8 cellular contexts compared by ENCODE assay signal in genomic region chr2:174633621-174633927, GRCh38. TPM values are rescaled to one million over a fixed set of nuclear protein-coding genes. Genes with fewer than 3 reads are reported as not detected.
DNase-seq lines count a peak whose midpoint lies in the region; ATAC-seq and TF ChIP-seq lines count a peak whose summit lies in the region.

No MANE protein-coding gene starts in this region.

- no peak for DNase-seq in activated CD8-positive, alpha-beta memory T cell treated with anti-CD3 and anti-CD28 coated beads, Interleukin-2, amount 10 ng/mL, durations not matched to agents 7 days and 5 days
- no peak for DNase-seq in activated CD8-positive, alpha-beta memory T cell treated with anti-CD3 and anti-CD28 coated beads, Interleukin-2, amount 50 U/mL, for 48 hours
- no peak for DNase-seq in adipocyte (ENCODE audit: low read depth)
- no peak for DNase-seq in memory B cell (ENCODE audit: low spot score in 2 of 2)
- DNase-seq in transverse colon = no peak
- DNase-seq in NCI-H1092 treated with DMSO at 0.1 percent for 48 hours (lab: John Stamatoyannopoulos, UW) = no peak
- no peak for DNase-seq in NCI-H2107 (lab: John Stamatoyannopoulos, UW)

- no peaks in the 10 kb centered on the region for H3K27me3 Mint-ChIP-seq in activated CD8-positive, alpha-beta memory T cell treated with anti-CD3 and anti-CD28 coated beads, Interleukin-2, amount 10 ng/mL, durations not matched to agents 7 days and 5 days
- H3K27me3 Mint-ChIP-seq in memory B cell = no peaks in the 10 kb centered on the region

- peaks cover 72% of the 10 kb centered on the region for H3K4me1 ChIP-seq in adipocyte (ENCODE audit: control insufficient read depth, insufficient read depth, low read length)
- H3K4me1 ChIP-seq in transverse colon = peaks cover 5 to 54% (median 16%) of the 10 kb centered on the region in 4 donors

- TF ChIP-seq CTCF in transverse colon (IDR thresholded peaks at IDR 0.05) = no peak

- H3K36me3 ChIP-seq in adipocyte (ENCODE audit: control insufficient read depth, insufficient read depth, low read length, severe bottlenecking) = no peaks in the 10 kb centered on the region
- no peaks in the 10 kb centered on the region for H3K36me3 ChIP-seq in transverse colon

- H3K9ac ChIP-seq in adipocyte (ENCODE audit: low read length) = peak overlapping the region; percentile 71

- no peaks in the 10 kb centered on the region for H3K9me3 Mint-ChIP-seq in activated CD8-positive, alpha-beta memory T cell treated with anti-CD3 and anti-CD28 coated beads, Interleukin-2, amount 10 ng/mL, durations not matched to agents 7 days and 5 days (ENCODE audit: low read depth)
- no peaks in the 10 kb centered on the region for H3K9me3 Mint-ChIP-seq in memory B cell

- H3K36me3 Mint-ChIP-seq in activated CD8-positive, alpha-beta memory T cell treated with anti-CD3 and anti-CD28 coated beads, Interleukin-2, amount 10 ng/mL, durations not matched to agents 7 days and 5 days = peaks cover 50% of the 10 kb centered on the region
- H3K36me3 Mint-ChIP-seq in memory B cell = peaks cover 19% of the 10 kb centered on the region

- TF ChIP-seq POLR2A in transverse colon (IDR thresholded peaks at IDR 0.05) = no peak

- no peak for TF ChIP-seq EP300 in transverse colon (IDR thresholded peaks at IDR 0.05; ENCODE audit: low read depth)

- intact Hi-C loops in transverse colon (cut with DNase I; ENCODE audit: low total_unique reads) = no loop called here

- in situ Hi-C loops in transverse colon (cut with MboI; ENCODE audit: low pct_ligation_motif_present in 1 of 4, low pct_unique_long_range_greater_than_20kb in 1 of 4, low sequenced_read_pairs in 3 of 4) = no loop called here

- H3K4me1 Mint-ChIP-seq in activated CD8-positive, alpha-beta memory T cell treated with anti-CD3 and anti-CD28 coated beads, Interleukin-2, amount 10 ng/mL, durations not matched to agents 7 days and 5 days = peaks cover 68% of the 10 kb centered on the region
- peaks cover 50% of the 10 kb centered on the region for H3K4me1 Mint-ChIP-seq in memory B cell

- peak overlapping the region; percentile 100 for H3K27ac Mint-ChIP-seq in activated CD8-positive, alpha-beta memory T cell treated with anti-CD3 and anti-CD28 coated beads, Interleukin-2, amount 10 ng/mL, durations not matched to agents 7 days and 5 days
- H3K27ac Mint-ChIP-seq in memory B cell = peak overlapping the region; percentile 99

- ATAC-seq in activated CD8-positive, alpha-beta memory T cell treated with anti-CD3 and anti-CD28 coated beads, Interleukin-2, amount 10 ng/mL, durations not matched to agents 7 days and 5 days = no peak
- ATAC-seq in memory B cell (ENCODE audit: low read depth) (peak; percentile 17), HG02970 (IDR thresholded peaks at IDR 0.05; ENCODE audit: low FRiP score, unreplicated experiment) (no peak)

- H3K9me3 ChIP-seq in adipocyte (ENCODE audit: control insufficient read depth, low read length) (no peaks in the 10 kb centered on the region), transverse colon (no peaks in the 10 kb centered on the region)

- peak overlapping the region; percentile 99 for H3K4me3 Mint-ChIP-seq in activated CD8-positive, alpha-beta memory T cell treated with anti-CD3 and anti-CD28 coated beads, Interleukin-2, amount 10 ng/mL, durations not matched to agents 7 days and 5 days
- H3K4me3 Mint-ChIP-seq in memory B cell = peak overlapping the region; percentile 89

- H3K27me3 ChIP-seq in adipocyte (replicated peaks; ENCODE audit: control insufficient read depth, insufficient read depth, low read length) (no peaks in the 10 kb centered on the region), transverse colon (no peaks in the 10 kb centered on the region)

- CTCF ChIA-PET in activated CD8-positive, alpha-beta memory T cell treated with anti-CD3 and anti-CD28 coated beads, Interleukin-2, amount 10 ng/mL, durations not matched to agents 7 days and 5 days (lab: Charles Lee) = interaction anchor here (0.7 to 7.2 kb wide), 10 partner anchors 15 to 115 kb away, joined by 3 to 70 read pairs (median 8); partner anchors contain the start of gene WIPF1

- 41 to 49% methylated on average over 8 of the region's 8 CpGs for WGBS in transverse colon (ENCODE audit: low coverage in 1 of 2), 2 donors

- peak overlapping the region; percentile 72 to 78 (median 74) for H3K27ac ChIP-seq in transverse colon

- H3K4me3 ChIP-seq in adipocyte (ENCODE audit: low read length) (peak overlapping the region; percentile 38), transverse colon (peak overlapping the region in 3 of 4 donors; percentile 5 to 41 (median 18))

RNA-seq across cellular contexts. Expression of gene WIPF1, which starts 36.0 kb away (rescaled TPM):
- 100 to 1,000 TPM; 465 to 588 TPM for total RNA-seq in activated CD8-positive, alpha-beta memory T cell treated with anti-CD3 and anti-CD28 coated beads, Interleukin-2, amount 10 ng/mL, durations not matched to agents 7 days and 5 days
- 10 to 100 TPM in 3 of 4 donors, 1 to 10 TPM in 1; 8.5 to 32.6 (median 16.1) TPM for total RNA-seq in transverse colon

Comparison
In these comparisons a context has a peak if more than half of its experiments do, and no peak if none do; other contexts are left out.
1. RNA of gene WIPF1, which starts 36.0 kb away (total RNA-seq): 465 to 588 TPM in activated CD8-positive, alpha-beta memory T cell treated with anti-CD3 and anti-CD28 coated beads, Interleukin-2, amount 10 ng/mL, durations not matched to agents 7 days and 5 days; 8.5 to 32.6 TPM in transverse colon; every median in the first group is over 10 times any median in the second.